ENCODE assay signal across 24 cellular contexts in the genomic region with DNA sequence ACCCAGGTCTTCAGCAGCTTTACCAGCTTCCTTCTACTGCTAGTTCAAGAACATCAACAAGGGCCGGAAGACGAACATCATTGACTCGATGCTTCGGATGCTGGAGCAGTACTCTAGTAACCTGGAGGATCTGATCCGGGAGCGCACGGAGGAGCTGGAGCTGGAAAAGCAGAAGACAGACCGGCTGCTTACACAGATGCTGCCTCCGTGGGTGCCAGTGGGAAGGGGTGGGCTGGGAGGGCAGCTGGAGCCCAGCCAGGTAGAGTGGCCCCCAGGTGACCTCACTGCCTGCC. TPM values are rescaled to one million over a fixed set of nuclear protein-coding genes. Genes with fewer than 3 reads are reported as not detected.
"Had no signal": no experiment of that assay in that cellular context is flagged by ENCODE, and none has a peak within 500 bp of the region (broad histone marks: within the 10 kb centered on the region; RNA-seq: fewer than 3 reads in every experiment).

No MANE protein-coding gene starts in this region.

- H3K27ac ChIP-seq: SJSA1, SK-N-MC had no signal

- H3K36me3 ChIP-seq: MG63, SJSA1 had no signal

- H3K9me3 ChIP-seq: MG63, SJSA1 had no signal

- H3K4me1 ChIP-seq: SJSA1 had no signal

- H3K4me3 ChIP-seq: K562, MG63, SJSA1, SK-N-MC had no signal

- H3K9me3 Mint-ChIP-seq: IgD-negative memory B cell had no signal

- H3K27me3 ChIP-seq: MG63 had no signal

- H3K27ac Mint-ChIP-seq: IgD-negative memory B cell had no signal

- H3K36me3 Mint-ChIP-seq: IgD-negative memory B cell had no signal

- ATAC-seq: K562 had no signal

- DNase-seq: MG63, NCI-H1092, NCI-H1105 treated with DMSO at 0.1 percent for 48 hours, NCI-H1417 treated with DMSO at 0.1 percent for 48 hours, NCI-H146, NCI-H1694 treated with DMSO at 0.1 percent for 48 hours, NCI-H1930, NCI-H2081, NCI-H2107, NCI-H2227 treated with DMSO at 0.1 percent for 48 hours, NCI-H524, NCI-H69, NCI-H774, Right ventricle myocardium superior, RPMI8226, SIG-M5, SW 1271 had no signal

RNA-seq across cellular contexts. Expression of gene GUCY2D, which starts 12.1 kb away (rescaled TPM):
- total RNA-seq: HT1080, LHCN-M2, Right ventricle myocardium superior, SJSA1 had no signal
- polyA plus RNA-seq: K562 had no signal

RNA-seq across cellular contexts. Expression of gene ALOX15B, which starts 24.4 kb away (rescaled TPM):
- total RNA-seq: HT1080, NCI-H460, Right ventricle myocardium superior, SJSA1 had no signal
- polyA plus RNA-seq: IgD-negative memory B cell, K562 had no signal
